22 cellular contexts compared by ENCODE assay signal in the genomic region with DNA sequence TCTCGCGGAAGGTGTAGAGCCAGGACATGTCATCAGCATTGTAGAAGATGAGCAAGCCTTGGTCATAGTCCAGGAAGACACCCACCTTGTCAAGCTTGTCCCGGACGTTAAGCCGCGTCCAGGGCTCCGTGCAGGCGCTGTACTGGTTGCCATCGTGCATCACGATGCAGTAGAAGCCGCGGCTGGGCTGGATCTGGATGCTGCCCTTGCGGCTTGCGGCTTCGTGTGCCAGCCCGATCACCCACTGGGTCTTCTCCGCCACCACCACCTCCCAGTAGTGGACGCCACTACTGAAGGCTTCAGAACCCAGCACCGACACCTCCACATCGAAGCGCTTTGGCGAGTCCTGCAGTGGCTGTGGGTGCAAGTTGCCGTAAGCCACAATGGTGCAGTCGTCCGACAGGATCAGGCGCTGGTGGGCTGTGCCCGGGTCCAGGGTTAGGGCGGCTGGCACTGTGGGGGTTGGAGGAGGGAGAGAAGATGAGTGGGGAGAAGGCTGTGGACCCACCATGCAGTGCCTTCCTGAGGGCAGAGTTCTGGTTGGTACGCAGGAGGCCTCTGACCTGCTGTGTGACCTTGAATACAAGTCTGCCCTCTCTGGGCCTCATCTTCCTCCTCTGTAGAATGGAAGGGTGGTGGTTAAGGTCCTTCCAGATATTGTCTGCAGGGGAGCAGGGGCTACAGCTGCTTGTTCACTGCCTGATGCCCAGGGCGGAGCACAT.
"Had no signal": no experiment of that assay in that cellular context is flagged by ENCODE, and none has a peak within 500 bp of the region (broad histone marks: within the 10 kb centered on the region; RNA-seq: fewer than 3 reads in every experiment).

No MANE protein-coding gene starts in this region.

- H3K4me3 Mint-ChIP-seq: activated T-cell treated with anti-CD3 and anti-CD28 coated beads, Interleukin-2, amount 50 U/mL, for 72 hours; naive thymus-derived CD4-positive, alpha-beta T cell; neural progenitor cell; stimulated activated naive CD8-positive, alpha-beta T cell treated with anti-CD3 and anti-CD28 coated beads, Interleukin-15, amount 100 ng/mL, for 72 hours; type B pancreatic cell had no signal

- H3K9me3 Mint-ChIP-seq: activated naive CD4-positive, alpha-beta T cell treated with anti-CD3 and anti-CD28 coated beads, Interleukin-2, amount 50 U/mL, for 72 hours; activated T-cell treated with anti-CD3 and anti-CD28 coated beads, Interleukin-2, amount 50 U/mL, for 72 hours; naive thymus-derived CD4-positive, alpha-beta T cell; neural progenitor cell; stimulated activated naive CD8-positive, alpha-beta T cell treated with anti-CD3 and anti-CD28 coated beads, Interleukin-15, amount 100 ng/mL, for 72 hours; type B pancreatic cell had no signal

- H3K36me3 ChIP-seq: neural progenitor cell had no signal

- ATAC-seq: activated naive CD4-positive, alpha-beta T cell treated with anti-CD3 and anti-CD28 coated beads, Interleukin-2, amount 50 U/mL, for 72 hours; activated T-cell treated with anti-CD3 and anti-CD28 coated beads, Interleukin-2, amount 50 U/mL, for 72 hours; gastrocnemius medialis; left cardiac atrium; naive thymus-derived CD4-positive, alpha-beta T cell; sciatic nerve; stimulated activated naive CD8-positive, alpha-beta T cell treated with anti-CD3 and anti-CD28 coated beads, Interleukin-15, amount 100 ng/mL, for 72 hours had no signal

- H3K9ac ChIP-seq: neural progenitor cell had no signal

- H2AFZ ChIP-seq: hepatocyte, neural progenitor cell had no signal

- H3K79me2 ChIP-seq: hepatocyte had no signal

- H3K27me3 Mint-ChIP-seq: naive thymus-derived CD4-positive, alpha-beta T cell; stimulated activated naive CD8-positive, alpha-beta T cell treated with anti-CD3 and anti-CD28 coated beads, Interleukin-15, amount 100 ng/mL, for 72 hours; type B pancreatic cell had no signal

- H3K36me3 Mint-ChIP-seq: activated naive CD4-positive, alpha-beta T cell treated with anti-CD3 and anti-CD28 coated beads, Interleukin-2, amount 50 U/mL, for 72 hours had no signal

- H3K27me3 ChIP-seq: gastrocnemius medialis, hepatocyte, neural progenitor cell had no signal

- H3K27ac ChIP-seq: gastrocnemius medialis, hepatocyte, neural progenitor cell, skin epidermis, VCaP had no signal

- H3K9me3 ChIP-seq: gastrocnemius medialis had no signal

- H3K4me3 ChIP-seq: gastrocnemius medialis, hepatocyte, neural progenitor cell, skin epidermis had no signal

- H3K27ac Mint-ChIP-seq: activated T-cell treated with anti-CD3 and anti-CD28 coated beads, Interleukin-2, amount 50 U/mL, for 72 hours; neural progenitor cell; type B pancreatic cell had no signal

- H3K4me2 ChIP-seq: hepatocyte, neural progenitor cell had no signal

- DNase-seq: activated CD4-positive, alpha-beta T cell treated with anti-CD3 and anti-CD28 coated beads, Interleukin-2, amount 50 U/mL, for 4 hours; activated naive CD4-positive, alpha-beta T cell; activated T-cell treated with anti-CD3 and anti-CD28 coated beads for 4 hours; effector CD8-positive, alpha-beta T cell; gastrocnemius medialis; left cardiac atrium; mammary epithelial cell; midbrain; stimulated activated CD4-positive, alpha-beta T cell treated with anti-CD3 and anti-CD28 coated beads, Interleukin-12 subunit alpha, Interleukin-12 subunit beta, amount 100 ng/mL, for 4 hours; stimulated activated CD4-positive, alpha-beta T cell treated with anti-CD3 and anti-CD28 coated beads, Interleukin-4, amount 100 ng/mL, for 1 hour; stimulated activated naive CD8-positive, alpha-beta T cell treated with anti-CD3 and anti-CD28 coated beads, Interleukin-15, amount 100 ng/mL, for 72 hours; substantia nigra; T-helper 9 cell had no signal
